In the genomic region with DNA sequence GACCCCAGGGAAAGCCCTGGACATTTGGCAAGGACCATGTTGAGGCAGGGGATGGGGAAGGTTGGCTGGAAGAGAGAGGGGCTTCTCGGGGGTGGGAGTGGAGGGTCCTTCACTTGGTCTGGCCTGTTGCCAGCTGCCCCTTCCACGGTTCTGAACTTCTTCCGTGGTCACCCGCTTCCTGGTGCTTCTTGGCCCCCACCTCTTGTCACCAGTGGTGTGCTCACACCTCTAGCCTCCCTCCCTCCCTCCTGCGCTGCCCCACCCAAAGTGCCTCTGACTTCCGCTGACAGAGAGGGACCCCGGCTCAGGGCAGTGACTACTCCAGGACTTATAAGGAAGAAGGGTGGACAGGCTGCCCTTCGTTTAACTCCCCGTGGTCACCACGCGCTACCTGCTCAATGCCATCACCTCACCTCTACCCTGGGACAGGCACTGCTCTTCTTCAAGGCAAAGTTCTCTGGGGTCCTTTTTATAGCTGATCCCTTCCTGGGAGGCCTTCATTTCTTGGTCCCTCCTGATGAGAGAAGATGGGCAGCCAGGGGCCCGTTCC, we compare ENCODE assay signal across 1 cellular context.
TF ChIP-seq lines count a peak whose summit lies in the region.

A gene with protein sequence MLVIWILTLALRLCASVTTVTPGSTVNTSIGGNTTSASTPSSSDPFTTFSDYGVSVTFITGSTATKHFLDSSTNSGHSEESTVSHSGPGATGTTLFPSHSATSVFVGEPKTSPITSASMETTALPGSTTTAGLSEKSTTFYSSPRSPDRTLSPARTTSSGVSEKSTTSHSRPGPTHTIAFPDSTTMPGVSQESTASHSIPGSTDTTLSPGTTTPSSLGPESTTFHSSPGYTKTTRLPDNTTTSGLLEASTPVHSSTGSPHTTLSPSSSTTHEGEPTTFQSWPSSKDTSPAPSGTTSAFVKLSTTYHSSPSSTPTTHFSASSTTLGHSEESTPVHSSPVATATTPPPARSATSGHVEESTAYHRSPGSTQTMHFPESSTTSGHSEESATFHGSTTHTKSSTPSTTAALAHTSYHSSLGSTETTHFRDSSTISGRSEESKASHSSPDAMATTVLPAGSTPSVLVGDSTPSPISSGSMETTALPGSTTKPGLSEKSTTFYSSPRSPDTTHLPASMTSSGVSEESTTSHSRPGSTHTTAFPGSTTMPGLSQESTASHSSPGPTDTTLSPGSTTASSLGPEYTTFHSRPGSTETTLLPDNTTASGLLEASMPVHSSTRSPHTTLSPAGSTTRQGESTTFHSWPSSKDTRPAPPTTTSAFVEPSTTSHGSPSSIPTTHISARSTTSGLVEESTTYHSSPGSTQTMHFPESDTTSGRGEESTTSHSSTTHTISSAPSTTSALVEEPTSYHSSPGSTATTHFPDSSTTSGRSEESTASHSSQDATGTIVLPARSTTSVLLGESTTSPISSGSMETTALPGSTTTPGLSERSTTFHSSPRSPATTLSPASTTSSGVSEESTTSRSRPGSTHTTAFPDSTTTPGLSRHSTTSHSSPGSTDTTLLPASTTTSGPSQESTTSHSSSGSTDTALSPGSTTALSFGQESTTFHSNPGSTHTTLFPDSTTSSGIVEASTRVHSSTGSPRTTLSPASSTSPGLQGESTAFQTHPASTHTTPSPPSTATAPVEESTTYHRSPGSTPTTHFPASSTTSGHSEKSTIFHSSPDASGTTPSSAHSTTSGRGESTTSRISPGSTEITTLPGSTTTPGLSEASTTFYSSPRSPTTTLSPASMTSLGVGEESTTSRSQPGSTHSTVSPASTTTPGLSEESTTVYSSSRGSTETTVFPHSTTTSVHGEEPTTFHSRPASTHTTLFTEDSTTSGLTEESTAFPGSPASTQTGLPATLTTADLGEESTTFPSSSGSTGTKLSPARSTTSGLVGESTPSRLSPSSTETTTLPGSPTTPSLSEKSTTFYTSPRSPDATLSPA (N-terminal part only) (plus strand): TSS at position 500 of the 550 bp plus-strand sequence. CDS start 58 bp downstream, outside the sequence.

TF ChIP-seq in SK-N-SH treated with all-trans-retinoic acid at 6 μM for 48 hours, 23 proteins besides CTCF, POLR2A, EP300 and RAD21 (continued from another document):
- TF ChIP-seq, protein P1, sequence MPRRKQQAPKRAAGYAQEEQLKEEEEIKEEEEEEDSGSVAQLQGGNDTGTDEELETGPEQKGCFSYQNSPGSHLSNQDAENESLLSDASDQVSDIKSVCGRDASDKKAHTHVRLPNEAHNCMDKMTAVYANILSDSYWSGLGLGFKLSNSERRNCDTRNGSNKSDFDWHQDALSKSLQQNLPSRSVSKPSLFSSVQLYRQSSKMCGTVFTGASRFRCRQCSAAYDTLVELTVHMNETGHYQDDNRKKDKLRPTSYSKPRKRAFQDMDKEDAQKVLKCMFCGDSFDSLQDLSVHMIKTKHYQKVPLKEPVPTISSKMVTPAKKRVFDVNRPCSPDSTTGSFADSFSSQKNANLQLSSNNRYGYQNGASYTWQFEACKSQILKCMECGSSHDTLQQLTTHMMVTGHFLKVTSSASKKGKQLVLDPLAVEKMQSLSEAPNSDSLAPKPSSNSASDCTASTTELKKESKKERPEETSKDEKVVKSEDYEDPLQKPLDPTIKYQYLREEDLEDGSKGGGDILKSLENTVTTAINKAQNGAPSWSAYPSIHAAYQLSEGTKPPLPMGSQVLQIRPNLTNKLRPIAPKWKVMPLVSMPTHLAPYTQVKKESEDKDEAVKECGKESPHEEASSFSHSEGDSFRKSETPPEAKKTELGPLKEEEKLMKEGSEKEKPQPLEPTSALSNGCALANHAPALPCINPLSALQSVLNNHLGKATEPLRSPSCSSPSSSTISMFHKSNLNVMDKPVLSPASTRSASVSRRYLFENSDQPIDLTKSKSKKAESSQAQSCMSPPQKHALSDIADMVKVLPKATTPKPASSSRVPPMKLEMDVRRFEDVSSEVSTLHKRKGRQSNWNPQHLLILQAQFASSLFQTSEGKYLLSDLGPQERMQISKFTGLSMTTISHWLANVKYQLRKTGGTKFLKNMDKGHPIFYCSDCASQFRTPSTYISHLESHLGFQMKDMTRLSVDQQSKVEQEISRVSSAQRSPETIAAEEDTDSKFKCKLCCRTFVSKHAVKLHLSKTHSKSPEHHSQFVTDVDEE (CRISPR knock-in tag; IDR thresholded peaks at IDR 0.05), result no peak
- TF ChIP-seq BACH2 (CRISPR knock-in tag; IDR thresholded peaks at IDR 0.05; ENCODE audit: borderline replicate concordance), result no peak
- TF ChIP-seq CSDC2 (CRISPR knock-in tag; IDR thresholded peaks at IDR 0.05), result no peak
- TF ChIP-seq ESRRG (CRISPR knock-in tag; IDR thresholded peaks at IDR 0.05), result no peak
- TF ChIP-seq, protein P2, sequence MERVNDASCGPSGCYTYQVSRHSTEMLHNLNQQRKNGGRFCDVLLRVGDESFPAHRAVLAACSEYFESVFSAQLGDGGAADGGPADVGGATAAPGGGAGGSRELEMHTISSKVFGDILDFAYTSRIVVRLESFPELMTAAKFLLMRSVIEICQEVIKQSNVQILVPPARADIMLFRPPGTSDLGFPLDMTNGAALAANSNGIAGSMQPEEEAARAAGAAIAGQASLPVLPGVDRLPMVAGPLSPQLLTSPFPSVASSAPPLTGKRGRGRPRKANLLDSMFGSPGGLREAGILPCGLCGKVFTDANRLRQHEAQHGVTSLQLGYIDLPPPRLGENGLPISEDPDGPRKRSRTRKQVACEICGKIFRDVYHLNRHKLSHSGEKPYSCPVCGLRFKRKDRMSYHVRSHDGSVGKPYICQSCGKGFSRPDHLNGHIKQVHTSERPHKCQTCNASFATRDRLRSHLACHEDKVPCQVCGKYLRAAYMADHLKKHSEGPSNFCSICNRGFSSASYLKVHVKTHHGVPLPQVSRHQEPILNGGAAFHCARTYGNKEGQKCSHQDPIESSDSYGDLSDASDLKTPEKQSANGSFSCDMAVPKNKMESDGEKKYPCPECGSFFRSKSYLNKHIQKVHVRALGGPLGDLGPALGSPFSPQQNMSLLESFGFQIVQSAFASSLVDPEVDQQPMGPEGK (CRISPR knock-in tag; IDR thresholded peaks at IDR 0.05; ENCODE audit: borderline replicate concordance), result no peak
- no peak for TF ChIP-seq ZNF8 (CRISPR knock-in tag; IDR thresholded peaks at IDR 0.05)
- TF ChIP-seq ZNF70 (CRISPR knock-in tag; IDR thresholded peaks at IDR 0.05), result no peak
- no peak for TF ChIP-seq GLIS3 (CRISPR knock-in tag; IDR thresholded peaks at IDR 0.05)
- no peak for TF ChIP-seq ZC3H10 (CRISPR knock-in tag; IDR thresholded peaks at IDR 0.05)
- no peak for TF ChIP-seq ARNTL (CRISPR knock-in tag; IDR thresholded peaks at IDR 0.05; ENCODE audit: borderline replicate concordance, low read depth)
- TF ChIP-seq TCF4 (CRISPR knock-in tag; IDR thresholded peaks at IDR 0.05; ENCODE audit: borderline replicate concordance), result no peak
- no peak for TF ChIP-seq RARB (CRISPR knock-in tag; IDR thresholded peaks at IDR 0.05)
- TF ChIP-seq, protein P3, sequence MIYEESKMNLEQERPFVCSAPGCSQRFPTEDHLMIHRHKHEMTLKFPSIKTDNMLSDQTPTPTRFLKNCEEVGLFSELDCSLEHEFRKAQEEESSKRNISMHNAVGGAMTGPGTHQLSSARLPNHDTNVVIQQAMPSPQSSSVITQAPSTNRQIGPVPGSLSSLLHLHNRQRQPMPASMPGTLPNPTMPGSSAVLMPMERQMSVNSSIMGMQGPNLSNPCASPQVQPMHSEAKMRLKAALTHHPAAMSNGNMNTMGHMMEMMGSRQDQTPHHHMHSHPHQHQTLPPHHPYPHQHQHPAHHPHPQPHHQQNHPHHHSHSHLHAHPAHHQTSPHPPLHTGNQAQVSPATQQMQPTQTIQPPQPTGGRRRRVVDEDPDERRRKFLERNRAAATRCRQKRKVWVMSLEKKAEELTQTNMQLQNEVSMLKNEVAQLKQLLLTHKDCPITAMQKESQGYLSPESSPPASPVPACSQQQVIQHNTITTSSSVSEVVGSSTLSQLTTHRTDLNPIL (CRISPR knock-in tag; IDR thresholded peaks at IDR 0.05; ENCODE audit: low read depth), result no peak
